1 cellular context compared by ENCODE assay signal in the genomic region with DNA sequence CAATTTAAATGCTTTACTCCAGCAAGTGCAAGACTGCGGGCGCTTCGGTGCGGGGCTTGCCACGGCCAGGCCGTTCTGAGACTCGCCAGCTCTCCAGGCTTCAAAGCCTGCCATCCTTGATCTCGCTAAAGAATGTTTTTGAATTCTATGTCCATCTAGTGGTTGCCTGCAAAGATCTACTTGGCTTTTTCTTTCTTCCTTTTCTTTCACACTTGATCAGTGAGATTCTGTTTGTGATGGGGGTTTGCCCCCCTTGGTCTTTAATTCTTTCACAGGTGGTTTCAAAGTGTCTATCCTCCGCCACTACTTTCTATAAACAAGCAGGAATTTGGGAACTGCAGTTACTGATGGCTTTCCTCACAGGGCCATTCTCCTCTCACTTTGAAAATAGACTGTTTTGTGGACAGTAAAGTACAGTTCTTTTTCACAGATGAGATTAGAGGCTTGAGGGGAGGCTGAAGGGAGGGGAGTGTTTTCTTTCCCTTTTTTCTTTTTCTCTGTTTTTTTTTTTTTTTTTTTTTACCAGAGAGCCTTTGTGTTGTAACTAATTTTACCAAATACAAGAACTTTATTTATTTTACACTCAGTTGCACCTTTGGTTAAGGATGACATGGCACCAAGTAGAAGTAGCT.
TF ChIP-seq lines count a peak whose summit lies in the region.

No MANE protein-coding gene starts in this region.

TF ChIP-seq in GM12878, 131 proteins besides CTCF, POLR2A, EP300 and RAD21 (continued from another document):
- TF ChIP-seq, protein P1, sequence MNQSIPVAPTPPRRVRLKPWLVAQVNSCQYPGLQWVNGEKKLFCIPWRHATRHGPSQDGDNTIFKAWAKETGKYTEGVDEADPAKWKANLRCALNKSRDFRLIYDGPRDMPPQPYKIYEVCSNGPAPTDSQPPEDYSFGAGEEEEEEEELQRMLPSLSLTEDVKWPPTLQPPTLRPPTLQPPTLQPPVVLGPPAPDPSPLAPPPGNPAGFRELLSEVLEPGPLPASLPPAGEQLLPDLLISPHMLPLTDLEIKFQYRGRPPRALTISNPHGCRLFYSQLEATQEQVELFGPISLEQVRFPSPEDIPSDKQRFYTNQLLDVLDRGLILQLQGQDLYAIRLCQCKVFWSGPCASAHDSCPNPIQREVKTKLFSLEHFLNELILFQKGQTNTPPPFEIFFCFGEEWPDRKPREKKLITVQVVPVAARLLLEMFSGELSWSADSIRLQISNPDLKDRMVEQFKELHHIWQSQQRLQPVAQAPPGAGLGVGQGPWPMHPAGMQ (IDR thresholded peaks at IDR 0.05; ENCODE audit: borderline replicate concordance), result no peak
- no peak for TF ChIP-seq IKZF1 (conservative IDR thresholded peaks at IDR 0.05)
- no peak for TF ChIP-seq TCF12 (IDR thresholded peaks at IDR 0.05; ENCODE audit: low read depth, low read length)
- TF ChIP-seq SUPT20H (IDR thresholded peaks at IDR 0.05; ENCODE audit: borderline replicate concordance, control insufficient read depth, low read depth, low read length), result no peak
- TF ChIP-seq SPI1 (IDR thresholded peaks at IDR 0.05; ENCODE audit: borderline replicate concordance, insufficient read depth, low read depth, low read length), result no peak
- TF ChIP-seq, protein P2, sequence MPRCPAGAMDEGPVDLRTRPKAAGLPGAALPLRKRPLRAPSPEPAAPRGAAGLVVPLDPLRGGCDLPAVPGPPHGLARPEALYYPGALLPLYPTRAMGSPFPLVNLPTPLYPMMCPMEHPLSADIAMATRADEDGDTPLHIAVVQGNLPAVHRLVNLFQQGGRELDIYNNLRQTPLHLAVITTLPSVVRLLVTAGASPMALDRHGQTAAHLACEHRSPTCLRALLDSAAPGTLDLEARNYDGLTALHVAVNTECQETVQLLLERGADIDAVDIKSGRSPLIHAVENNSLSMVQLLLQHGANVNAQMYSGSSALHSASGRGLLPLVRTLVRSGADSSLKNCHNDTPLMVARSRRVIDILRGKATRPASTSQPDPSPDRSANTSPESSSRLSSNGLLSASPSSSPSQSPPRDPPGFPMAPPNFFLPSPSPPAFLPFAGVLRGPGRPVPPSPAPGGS (IDR thresholded peaks at IDR 0.05; ENCODE audit: borderline replicate concordance, insufficient read depth, low read depth, low read length, poor library complexity, severe bottlenecking), result no peak
- no peak for TF ChIP-seq BRCA1 (IDR thresholded peaks at IDR 0.05; ENCODE audit: low read depth, low read length)
- TF ChIP-seq CHD2 (IDR thresholded peaks at IDR 0.05; ENCODE audit: borderline replicate concordance, low read depth, low read length), result no peak
- no peak for TF ChIP-seq PAX8 (IDR thresholded peaks at IDR 0.05)
- TF ChIP-seq TCF7 (IDR thresholded peaks at IDR 0.05; ENCODE audit: borderline replicate concordance), result no peak
- no peak for TF ChIP-seq ZNF207 (IDR thresholded peaks at IDR 0.05; ENCODE audit: borderline replicate concordance)
- TF ChIP-seq ZNF384 (IDR thresholded peaks at IDR 0.05; ENCODE audit: borderline replicate concordance, low read depth, low read length), result no peak
- TF ChIP-seq BCL11A (IDR thresholded peaks at IDR 0.05; ENCODE audit: low read depth, low read length), result no peak
- TF ChIP-seq ZSCAN29 (IDR thresholded peaks at IDR 0.05), result no peak
- TF ChIP-seq TCF3 (IDR thresholded peaks at IDR 0.05; ENCODE audit: borderline replicate concordance, insufficient read depth, low read depth, low read length), result no peak
- TF ChIP-seq, protein P3, sequence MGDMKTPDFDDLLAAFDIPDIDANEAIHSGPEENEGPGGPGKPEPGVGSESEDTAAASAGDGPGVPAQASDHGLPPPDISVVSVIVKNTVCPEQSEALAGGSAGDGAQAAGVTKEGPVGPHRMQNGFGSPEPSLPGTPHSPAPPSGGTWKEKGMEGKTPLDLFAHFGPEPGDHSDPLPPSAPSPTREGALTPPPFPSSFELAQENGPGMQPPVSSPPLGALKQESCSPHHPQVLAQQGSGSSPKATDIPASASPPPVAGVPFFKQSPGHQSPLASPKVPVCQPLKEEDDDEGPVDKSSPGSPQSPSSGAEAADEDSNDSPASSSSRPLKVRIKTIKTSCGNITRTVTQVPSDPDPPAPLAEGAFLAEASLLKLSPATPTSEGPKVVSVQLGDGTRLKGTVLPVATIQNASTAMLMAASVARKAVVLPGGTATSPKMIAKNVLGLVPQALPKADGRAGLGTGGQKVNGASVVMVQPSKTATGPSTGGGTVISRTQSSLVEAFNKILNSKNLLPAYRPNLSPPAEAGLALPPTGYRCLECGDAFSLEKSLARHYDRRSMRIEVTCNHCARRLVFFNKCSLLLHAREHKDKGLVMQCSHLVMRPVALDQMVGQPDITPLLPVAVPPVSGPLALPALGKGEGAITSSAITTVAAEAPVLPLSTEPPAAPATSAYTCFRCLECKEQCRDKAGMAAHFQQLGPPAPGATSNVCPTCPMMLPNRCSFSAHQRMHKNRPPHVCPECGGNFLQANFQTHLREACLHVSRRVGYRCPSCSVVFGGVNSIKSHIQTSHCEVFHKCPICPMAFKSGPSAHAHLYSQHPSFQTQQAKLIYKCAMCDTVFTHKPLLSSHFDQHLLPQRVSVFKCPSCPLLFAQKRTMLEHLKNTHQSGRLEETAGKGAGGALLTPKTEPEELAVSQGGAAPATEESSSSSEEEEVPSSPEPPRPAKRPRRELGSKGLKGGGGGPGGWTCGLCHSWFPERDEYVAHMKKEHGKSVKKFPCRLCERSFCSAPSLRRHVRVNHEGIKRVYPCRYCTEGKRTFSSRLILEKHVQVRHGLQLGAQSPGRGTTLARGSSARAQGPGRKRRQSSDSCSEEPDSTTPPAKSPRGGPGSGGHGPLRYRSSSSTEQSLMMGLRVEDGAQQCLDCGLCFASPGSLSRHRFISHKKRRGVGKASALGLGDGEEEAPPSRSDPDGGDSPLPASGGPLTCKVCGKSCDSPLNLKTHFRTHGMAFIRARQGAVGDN (IDR thresholded peaks at IDR 0.05), result no peak
